In genomic region chr17:50079334-50080095, GRCh38 we compare ENCODE assay signal across 8 cellular contexts. TPM values are rescaled to one million over a fixed set of nuclear protein-coding genes. Genes with fewer than 3 reads are reported as not detected.
DNase-seq lines count a peak whose midpoint lies in the region; ATAC-seq and TF ChIP-seq lines count a peak whose summit lies in the region.

No MANE protein-coding gene starts in this region.

- peak; percentile 40 to 77 for TF ChIP-seq CTCF in suprapubic skin (IDR thresholded peaks at IDR 0.05)

- no peak overlapping the region for H3K4me3 ChIP-seq in suprapubic skin

- 46% methylated on average over 12 of the region's 12 CpGs for WGBS in suprapubic skin

- TF ChIP-seq EP300 in suprapubic skin (IDR thresholded peaks at IDR 0.05): no peak

- peaks cover 50% of the 10 kb centered on the region for H3K36me3 ChIP-seq in suprapubic skin

- no peaks in the 10 kb centered on the region for H3K9me3 ChIP-seq in suprapubic skin

- intact Hi-C loops in Right ventricle myocardium superior (cut with DNase I): no loop called here

- peak; percentile 13 for ATAC-seq in Right ventricle myocardium superior (ENCODE audit: poor library complexity)
- ATAC-seq in HG02840 (IDR thresholded peaks at IDR 0.05; ENCODE audit: low FRiP score, unreplicated experiment): no peak
- no peak for ATAC-seq in GM19023 (IDR thresholded peaks at IDR 0.05; ENCODE audit: unreplicated experiment)

- DNase-seq in 8988T: peak; percentile 90
- DNase-seq in H4 (ENCODE audit: low spot score): peak; percentile 78
- DNase-seq in SKM-1 (lab: John Stamatoyannopoulos, UW; ENCODE audit: unreplicated experiment): peak; percentile 53
- peak; percentile 39 for DNase-seq in Right ventricle myocardium superior
- no peak for DNase-seq in suprapubic skin (ENCODE audit: low spot score in 2 of 2)
- DNase-seq in COLO829 (ENCODE audit: low spot score): no peak

- no peak for TF ChIP-seq POLR2A in suprapubic skin (IDR thresholded peaks at IDR 0.05)

- H3K4me1 ChIP-seq in suprapubic skin: peaks cover 19% of the 10 kb centered on the region

- no peak overlapping the region for H3K27ac ChIP-seq in suprapubic skin

- H3K27me3 ChIP-seq in suprapubic skin: no peaks in the 10 kb centered on the region

RNA-seq across cellular contexts. Expression of gene PDK2, which starts 15.6 kb away (rescaled TPM):
- total RNA-seq in H4 (2014; rRNA removed; shearing (Covaris generic)): 37.6 and 41.2 TPM in 2 replicates
- total RNA-seq in Right ventricle myocardium superior (250 TPM), suprapubic skin (100 to 1,000 TPM in 2 of 4 donors, 10 to 100 TPM in 2; 33.2 to 114 (median 69.6) TPM)

RNA-seq across cellular contexts. Expression of gene ITGA3, which starts 23.6 kb away (rescaled TPM):
- 106 and 129 TPM in 2 replicates for total RNA-seq in H4 (2014; rRNA removed; shearing (Covaris generic))
- total RNA-seq in Right ventricle myocardium superior: 12.6 TPM
- total RNA-seq in suprapubic skin: 100 to 1,000 TPM in 3 of 4 donors, 10 to 100 TPM in 1; 85.9 to 229 (median 198) TPM

RNA-seq across cellular contexts. Expression of gene SAMD14, which starts 50.4 kb away (rescaled TPM):
- total RNA-seq in H4 (2014; rRNA removed; shearing (Covaris generic)): 0.70 and 1.2 TPM in 2 replicates
- 0.78 TPM for total RNA-seq in Right ventricle myocardium superior
- total RNA-seq in suprapubic skin: under 1 TPM in 1 of 4 donors, not detected in 3; 0.68 TPM

Comparison
In these comparisons a context has a peak if more than half of its experiments do, and no peak if none do; other contexts are left out.
1. DNase-seq: peak in 8988T (single experiment), H4 (single experiment), SKM-1 (single experiment) and Right ventricle myocardium superior (single experiment); none in suprapubic skin (0 of 2) and COLO829 (single experiment).